20 cellular contexts compared by ENCODE assay signal in genomic region chr6:62808575-62809293, GRCh38.
DNase-seq lines count a peak whose midpoint lies in the region; ATAC-seq, FAIRE-seq and TF ChIP-seq lines count a peak whose summit lies in the region.
"Had no signal": no experiment of that assay in that cellular context is flagged by ENCODE, and none has a peak within 500 bp of the region (broad histone marks: within the 10 kb centered on the region; RNA-seq: fewer than 3 reads in every experiment).

No MANE protein-coding gene starts in this region.

- H3K36me3 Mint-ChIP-seq in neural progenitor cell: no peaks in the 10 kb centered on the region
- H3K36me3 Mint-ChIP-seq: naive thymus-derived CD8-positive, alpha-beta T cell had no signal

- DNase-seq in GM19239 (ENCODE audit: insufficient read length, low spot score) (no peak), NCI-H1930 (lab: John Stamatoyannopoulos, UW) (peak; percentile 66 to 67), neural progenitor cell (ENCODE audit: low spot score) (no peak), tibial nerve (ENCODE audit: low spot score in 2 of 2) (no peak), occipital lobe (lab: John Stamatoyannopoulos, UW) (no peak)
- DNase-seq: activated CD4-positive, CD25-positive, alpha-beta regulatory T cell; adrenal gland; AML-193; Caco-2; esophagus squamous epithelium; lower lobe of right lung; MG63; naive thymus-derived CD8-positive, alpha-beta T cell; OCI-M1 had no signal

- no peaks in the 10 kb centered on the region for H3K9me3 Mint-ChIP-seq in neural progenitor cell

- H3K4me3 Mint-ChIP-seq in neural progenitor cell: no peak overlapping the region
- H3K4me3 Mint-ChIP-seq: naive thymus-derived CD8-positive, alpha-beta T cell had no signal

- H3K4me2 ChIP-seq in OCI-LY3 (ENCODE audit: low read length) (no peak overlapping the region), neural progenitor cell (no peak overlapping the region)

- TF ChIP-seq EP300 in tibial nerve (IDR thresholded peaks at IDR 0.05): no peak

- H3K36me3 ChIP-seq in OCI-LY3 (replicated peaks; ENCODE audit: low read depth, low read length) (no peaks in the 10 kb centered on the region), neural progenitor cell (no peaks in the 10 kb centered on the region), tibial nerve (no peaks in the 10 kb centered on the region)
- H3K36me3 ChIP-seq: adrenal gland, esophagus squamous epithelium, lower lobe of right lung, MG63, SJSA1, thoracic aorta had no signal

- peak overlapping the region; percentile 11; the same call in 1 of the 2 replicates for H2AFZ ChIP-seq in OCI-LY3 (ENCODE audit: low read depth, low read length)
- H2AFZ ChIP-seq in neural progenitor cell (replicated peaks): peak overlapping the region; percentile 9

- no peak overlapping the region for H3K4me3 ChIP-seq in OCI-LY3 (ENCODE audit: low read length)
- no peak overlapping the region for H3K4me3 ChIP-seq in neural progenitor cell
- H3K4me3 ChIP-seq in tibial nerve: no peak overlapping the region
- H3K4me3 ChIP-seq: adrenal gland, esophagus squamous epithelium, lower lobe of right lung, MG63, SJSA1, thoracic aorta had no signal

- H3K9ac ChIP-seq in OCI-LY3 (ENCODE audit: low read length) (no peak overlapping the region), neural progenitor cell (no peak overlapping the region)

- no peak for TF ChIP-seq POLR2A in tibial nerve (IDR thresholded peaks at IDR 0.05)

- no peak for ATAC-seq in GM21381 (IDR thresholded peaks at IDR 0.05; ENCODE audit: unreplicated experiment)
- ATAC-seq: HCT116; lower lobe of right lung; naive thymus-derived CD8-positive, alpha-beta T cell had no signal

- peak; percentile 47 for FAIRE-seq in GM19239 (lab: Jason Lieb, UNC)

- H3K27ac Mint-ChIP-seq in neural progenitor cell: no peak overlapping the region
- H3K27ac Mint-ChIP-seq: naive thymus-derived CD8-positive, alpha-beta T cell; progenitor cell of endocrine pancreas had no signal

- H3K79me2 ChIP-seq in OCI-LY3 (ENCODE audit: low read length): no peaks in the 10 kb centered on the region
- no peaks in the 10 kb centered on the region for H3K79me2 ChIP-seq in neural progenitor cell (ENCODE audit: low read depth)

- H3K4me1 ChIP-seq in OCI-LY3 (ENCODE audit: low read length) (no peaks in the 10 kb centered on the region), neural progenitor cell (no peaks in the 10 kb centered on the region), tibial nerve (no peaks in the 10 kb centered on the region)
- H3K4me1 ChIP-seq: adrenal gland, Caco-2, esophagus squamous epithelium, lower lobe of right lung, SJSA1 had no signal

- no peaks in the 10 kb centered on the region for H3K27me3 Mint-ChIP-seq in neural progenitor cell (ENCODE audit: insufficient read depth, low read depth)
- H3K27me3 Mint-ChIP-seq: naive thymus-derived CD8-positive, alpha-beta T cell; progenitor cell of endocrine pancreas had no signal

- H3K9me3 ChIP-seq in OCI-LY3 (ENCODE audit: insufficient read depth, low read length) (no peaks in the 10 kb centered on the region), neural progenitor cell (ENCODE audit: low read depth) (no peaks in the 10 kb centered on the region), tibial nerve (no peaks in the 10 kb centered on the region)
- H3K9me3 ChIP-seq: adrenal gland, Caco-2, esophagus squamous epithelium, lower lobe of right lung, MG63, thoracic aorta had no signal

- no peak overlapping the region for H3K27ac ChIP-seq in OCI-LY3 (ENCODE audit: low read length)
- H3K27ac ChIP-seq in neural progenitor cell: no peak overlapping the region
- H3K27ac ChIP-seq in tibial nerve: no peak overlapping the region
- H3K27ac ChIP-seq: adrenal gland, esophagus squamous epithelium, lower lobe of right lung, SJSA1, thoracic aorta had no signal

- H3F3A ChIP-seq in neural progenitor cell (ENCODE audit: low read depth): no peaks in the 10 kb centered on the region

- 77 to 79% methylated on average over 1 of the region's 1 CpG for WGBS in tibial nerve, 2 donors

- H4K20me1 ChIP-seq in OCI-LY3 (ENCODE audit: insufficient read depth, low read length) (no peaks in the 10 kb centered on the region), neural progenitor cell (ENCODE audit: low read depth) (no peaks in the 10 kb centered on the region)

- H3K27me3 ChIP-seq in OCI-LY3 (ENCODE audit: low read depth, low read length) (no peaks in the 10 kb centered on the region), neural progenitor cell (no peaks in the 10 kb centered on the region), tibial nerve (no peaks in the 10 kb centered on the region)
- H3K27me3 ChIP-seq: adrenal gland, esophagus squamous epithelium, MG63, SJSA1 had no signal

- TF ChIP-seq CTCF in OCI-LY3 (IDR thresholded peaks at IDR 0.05; ENCODE audit: low read depth, low read length): no peak
- no peak for TF ChIP-seq CTCF in neural progenitor cell (IDR thresholded peaks at IDR 0.05)
- TF ChIP-seq CTCF in tibial nerve (IDR thresholded peaks at IDR 0.05): no peak

- no peaks in the 10 kb centered on the region for H3K4me1 Mint-ChIP-seq in neural progenitor cell
- H3K4me1 Mint-ChIP-seq: naive thymus-derived CD8-positive, alpha-beta T cell had no signal

Comparison
In these comparisons a context has a peak if more than half of its experiments do, and no peak if none do; other contexts are left out.
1. DNase-seq: peak in NCI-H1930 (2 of 2); none in GM19239 (single experiment), neural progenitor cell (single experiment), tibial nerve (0 of 2) and occipital lobe (single experiment).